In the genomic region with DNA sequence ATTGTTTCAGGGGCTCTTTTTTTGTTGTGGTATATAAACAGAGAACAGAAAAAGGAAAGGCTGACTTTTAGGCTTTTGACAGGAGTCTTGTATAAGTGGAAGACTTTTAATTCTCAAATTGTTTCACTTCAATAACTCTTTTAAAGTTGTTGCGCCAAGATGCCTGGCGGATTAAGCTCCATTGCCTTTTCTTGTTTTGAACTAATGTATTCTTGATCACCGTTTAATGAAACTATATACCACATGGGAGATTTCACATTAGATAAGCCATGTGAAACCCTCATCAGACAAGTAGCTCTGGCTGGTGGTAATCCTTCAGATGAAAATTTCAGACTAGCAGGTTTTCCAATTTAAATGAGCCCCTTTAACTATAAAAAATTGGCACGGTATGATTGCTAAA, we compare ENCODE assay signal across 20 cellular contexts.
"Had no signal": no experiment of that assay in that cellular context is flagged by ENCODE, and none has a peak within 500 bp of the region (broad histone marks: within the 10 kb centered on the region; RNA-seq: fewer than 3 reads in every experiment).

No MANE protein-coding gene starts in this region.

- ATAC-seq: effector memory CD8-positive, alpha-beta T cell; left lung; naive thymus-derived CD8-positive, alpha-beta T cell; psoas muscle; right lobe of liver; stimulated activated effector memory CD8-positive, alpha-beta T cell treated with anti-CD3 and anti-CD28 coated beads, Interleukin-12 subunit alpha, Interleukin-12 subunit beta, amount 100 ng/mL, for 72 hours had no signal

- H3K27ac ChIP-seq: left lung, psoas muscle, right lobe of liver, stomach, thyroid gland had no signal

- H3K9me3 ChIP-seq: left lung, psoas muscle, right lobe of liver, stomach, thyroid gland had no signal

- H3K36me3 ChIP-seq: left lung, right lobe of liver, stomach, thyroid gland had no signal

- H3K27me3 ChIP-seq: left lung, right lobe of liver, stomach, thyroid gland had no signal

- H3K4me3 ChIP-seq: left lung, psoas muscle, right lobe of liver, stomach, thyroid gland had no signal

- H3K4me1 ChIP-seq: left lung, psoas muscle, right lobe of liver, thyroid gland had no signal

- DNase-seq: cortex of kidney; effector memory CD8-positive, alpha-beta T cell; hypothalamus; left lung; mesendoderm; midbrain; naive thymus-derived CD8-positive, alpha-beta T cell; nephron progenitor cell; nucleus accumbens; posterior cingulate gyrus; psoas muscle; right lobe of liver; small intestine; stimulated activated CD4-positive, alpha-beta T cell treated with anti-CD3 and anti-CD28 coated beads, Interleukin-2, amount 100 ng/mL, for 24 hours; stimulated activated CD4-positive, alpha-beta T cell treated with anti-CD3 and anti-CD28 coated beads, Interleukin-4, amount 100 ng/mL, for 24 hours; stimulated activated naive CD4-positive, alpha-beta T cell treated with Interleukin-2 at 50 U/mL for 16 hours; stomach; thyroid gland; trophoblast cell had no signal
